Comparison of ENCODE assay signal across 20 cellular contexts in genomic region chr12:126030573-126030972, GRCh38.
DNase-seq lines count a peak whose midpoint lies in the region; ATAC-seq, FAIRE-seq and TF ChIP-seq lines count a peak whose summit lies in the region.
"Had no signal": no experiment of that assay in that cellular context is flagged by ENCODE, and none has a peak within 500 bp of the region (broad histone marks: within the 10 kb centered on the region; RNA-seq: fewer than 3 reads in every experiment).

No MANE protein-coding gene starts in this region.

- H3K27ac ChIP-seq in GM12878 (ENCODE audit: control insufficient read depth, insufficient read depth), result no peak overlapping the region
- H3K27ac ChIP-seq: 22Rv1; A549; BLaER1 treated with 17β-estradiol and CSF1 and Interleukin-3, amounts not matched to agents 10 nM and 100 nM; C4-2B had no signal

- no peak overlapping the region for H3K4me3 ChIP-seq in GM12865 (ENCODE audit: low read depth, low read length)
- H3K4me3 ChIP-seq in GM12878, result no peak overlapping the region
- H3K4me3 ChIP-seq: A549; BLaER1 treated with 17β-estradiol and CSF1 and Interleukin-3, amounts not matched to agents 10 nM and 100 nM had no signal

- no peaks in the 10 kb centered on the region for H3K27me3 ChIP-seq in GM12878 (replicated peaks in 1 of 2; ENCODE audit: control insufficient read depth in 2 of 2, insufficient read depth in 2 of 2, low read length in 1 of 2)
- H3K27me3 ChIP-seq: BLaER1 treated with 17β-estradiol and CSF1 and Interleukin-3, amounts not matched to agents 10 nM and 100 nM had no signal

- no peak for TF ChIP-seq RAD21 in GM12878 (IDR thresholded peaks at IDR 0.05; ENCODE audit: insufficient read depth, low read depth, low read length)

- H3K9me3 ChIP-seq in GM12878 (replicated peaks; ENCODE audit: control insufficient read depth, insufficient read depth, low read length), result no peaks in the 10 kb centered on the region
- H3K9me3 ChIP-seq: A549; BLaER1 treated with 17β-estradiol and CSF1 and Interleukin-3, amounts not matched to agents 10 nM and 100 nM had no signal

- no peak for FAIRE-seq in GM12878 (lab: Jason Lieb, UNC)
- FAIRE-seq: A549, D721Med, G401.6, GM12891 had no signal

- no peak for TF ChIP-seq POLR2A in GM12878 (IDR thresholded peaks at IDR 0.05; ENCODE audit: low read depth, low read length)

- H3K36me3 Mint-ChIP-seq in activated T-cell treated with anti-CD3 and anti-CD28 coated beads, Interleukin-2, amount 50 U/mL, for 24 hours (ENCODE audit: low read depth), result no peaks in the 10 kb centered on the region
- H3K36me3 Mint-ChIP-seq: CD8-positive, alpha-beta T cell had no signal

- no peak overlapping the region for H3K9ac ChIP-seq in GM12878 (ENCODE audit: control insufficient read depth, insufficient read depth, low read length)
- H3K9ac ChIP-seq: BLaER1 treated with 17β-estradiol and CSF1 and Interleukin-3, amounts not matched to agents 10 nM and 100 nM had no signal

- SMC1A ChIA-PET in GM12878 (lab: Charles Lee; ENCODE audit: uncharacterized antibody, unreplicated experiment), result interaction anchor here (1.8 kb wide), 1 partner anchor 19 kb away, joined by 10 read pairs; no protein-coding TSS in a partner anchor

- DNase-seq in GM12865 (ENCODE audit: low read depth), result peak; percentile 44
- DNase-seq in GM12878 (ENCODE audit: low read depth, low spot score), result no peak
- DNase-seq in left colon, result no peak
- no peak for DNase-seq in activated T-cell treated with anti-CD3 and anti-CD28 coated beads, Interleukin-2, amount 50 U/mL, for 24 hours
- DNase-seq in RPMI8226, result no peak
- DNase-seq: AML-193; Caco-2; Calu3; CD4-positive, alpha-beta T cell; CD8-positive, alpha-beta T cell; DMS79 treated with DMSO at 0.1 percent for 48 hours; GF-D8 had no signal

- RAD21 ChIA-PET in GM12878 (lab: Charles Lee; ENCODE audit: unreplicated experiment), result interaction anchor here (0.7 to 1.1 kb wide), 3 partner anchors 20 to 595 kb away, joined by 3 to 6 read pairs (median 3); no protein-coding TSS in a partner anchor

- intact Hi-C loops in GM12878 (cut with micrococcal nuclease; ENCODE audit: unreplicated experiment), result no loop called here
- intact Hi-C loops in left colon (cut with DNase I, micrococcal nuclease), result no loop called here

- TF ChIP-seq CTCF in GM12865 (IDR thresholded peaks at IDR 0.05; ENCODE audit: insufficient read depth, low read depth, low read length, missing control alignments) (no peak), GM12878 (IDR thresholded peaks at IDR 0.05 in 2 of 3, conservative IDR thresholded peaks at IDR 0.05 in 1 of 3; ENCODE audit: control insufficient read depth in 2 of 3, extremely low read depth in 1 of 3, insufficient read depth in 1 of 3, low read depth in 3 of 3, low read length in 3 of 3) (no peak)

- TF ChIP-seq EP300 in GM12878 (IDR thresholded peaks at IDR 0.05; ENCODE audit: borderline replicate concordance in 1 of 2, control insufficient read depth in 1 of 2, low read depth in 2 of 2, low read length in 2 of 2), result no peak

- in situ Hi-C loops in GM12878 (cut with MboI), result no loop called here

- no peak overlapping the region for H3K4me3 Mint-ChIP-seq in activated T-cell treated with anti-CD3 and anti-CD28 coated beads, Interleukin-2, amount 50 U/mL, for 24 hours
- H3K4me3 Mint-ChIP-seq: B cell; CD4-positive, alpha-beta T cell; CD8-positive, alpha-beta T cell had no signal

- H3K36me3 ChIP-seq in GM12878 (ENCODE audit: control insufficient read depth in 2 of 2, insufficient read depth in 2 of 2, low read length in 1 of 2), result no peaks in the 10 kb centered on the region
- H3K36me3 ChIP-seq: BLaER1 treated with 17β-estradiol and CSF1 and Interleukin-3, amounts not matched to agents 10 nM and 100 nM had no signal

- POLR2A ChIA-PET in GM12878 (lab: Charles Lee), result interaction anchor here (1.2 kb wide), 1 partner anchor 12 kb away, joined by 3 read pairs; no protein-coding TSS in a partner anchor

- H3K4me2 ChIP-seq in GM12878 (ENCODE audit: control insufficient read depth, insufficient read depth), result no peak overlapping the region
- H3K4me2 ChIP-seq: A549; BLaER1 treated with 17β-estradiol and CSF1 and Interleukin-3, amounts not matched to agents 10 nM and 100 nM had no signal

- H3K4me1 Mint-ChIP-seq in activated T-cell treated with anti-CD3 and anti-CD28 coated beads, Interleukin-2, amount 50 U/mL, for 24 hours (ENCODE audit: low read depth), result no peaks in the 10 kb centered on the region
- H3K4me1 Mint-ChIP-seq: B cell had no signal

- H2AFZ ChIP-seq in GM12878 (ENCODE audit: control insufficient read depth, low read depth, low read length), result no peak overlapping the region

- H3K9me3 Mint-ChIP-seq in activated T-cell treated with anti-CD3 and anti-CD28 coated beads, Interleukin-2, amount 50 U/mL, for 24 hours, result peaks cover 2% of the 10 kb centered on the region

- no peak overlapping the region for H3K27ac Mint-ChIP-seq in activated T-cell treated with anti-CD3 and anti-CD28 coated beads, Interleukin-2, amount 50 U/mL, for 24 hours
- H3K27ac Mint-ChIP-seq: B cell; CD4-positive, alpha-beta T cell; CD8-positive, alpha-beta T cell had no signal

- WGBS in GM12878 (ENCODE audit: insufficient coverage, insufficient replicate concordance, low lambda C conversion rate, missing lambda C conversion rate), result 26% methylated on average over 8 of the region's 8 CpGs

- no peaks in the 10 kb centered on the region for H3K79me2 ChIP-seq in GM12878 (ENCODE audit: control insufficient read depth, insufficient read depth, low read length)

- no peaks in the 10 kb centered on the region for H3K4me1 ChIP-seq in GM12878 (ENCODE audit: control insufficient read depth, insufficient read depth, low read length)
- H3K4me1 ChIP-seq: A549; BLaER1 treated with 17β-estradiol and CSF1 and Interleukin-3, amounts not matched to agents 10 nM and 100 nM had no signal

- no peaks in the 10 kb centered on the region for H4K20me1 ChIP-seq in GM12878 (ENCODE audit: control insufficient read depth, insufficient read depth)
- H4K20me1 ChIP-seq: BLaER1 treated with 17β-estradiol and CSF1 and Interleukin-3, amounts not matched to agents 10 nM and 100 nM had no signal

- CTCF ChIA-PET in GM12878 (lab: Yijun Ruan, JAX), result interaction anchor here (0.6 to 1.1 kb wide), 3 partner anchors 19 to 717 kb away, joined by 3 read pairs; no protein-coding TSS in a partner anchor

- no TSS peak for BruUV-seq in GM12878 (replicated peaks; lab: Mats Ljungman, UMichigan)

- ATAC-seq in GM12878 (peak; percentile 70), left colon (peak; percentile 39)
- ATAC-seq: A549; CD8-positive, alpha-beta T cell had no signal

- no peaks in the 10 kb centered on the region for H3K27me3 Mint-ChIP-seq in activated T-cell treated with anti-CD3 and anti-CD28 coated beads, Interleukin-2, amount 50 U/mL, for 24 hours
- H3K27me3 Mint-ChIP-seq: B cell; CD4-positive, alpha-beta T cell had no signal

TF ChIP-seq in GM12878, 131 proteins besides CTCF, POLR2A, EP300 and RAD21 (continues in another document):
- 0 out of 2 replicates have a peak, but pooled peaks have one; percentile 60 for TF ChIP-seq DPF2 (IDR thresholded peaks at IDR 0.05)
- no peak for TF ChIP-seq WRNIP1 (IDR thresholded peaks at IDR 0.05; ENCODE audit: borderline replicate concordance, low read depth, low read length)
- no peak for TF ChIP-seq NRF1 (conservative IDR thresholded peaks at IDR 0.05; ENCODE audit: low read depth, low read length)
- TF ChIP-seq JUND (IDR thresholded peaks at IDR 0.05; ENCODE audit: low read depth, low read length), result no peak
- TF ChIP-seq CHD4 (IDR thresholded peaks at IDR 0.05), result no peak
- no peak; the same call in 1 of the 2 replicates for TF ChIP-seq NR2F1 (conservative IDR thresholded peaks at IDR 0.05)
- TF ChIP-seq BCL3 (IDR thresholded peaks at IDR 0.05; ENCODE audit: borderline replicate concordance, insufficient read depth, low read depth, low read length, poor library complexity, severe bottlenecking), result no peak
- no peak for TF ChIP-seq USF2 (IDR thresholded peaks at IDR 0.05; ENCODE audit: borderline replicate concordance, low read depth, low read length)
- TF ChIP-seq GATAD2B (conservative IDR thresholded peaks at IDR 0.05; ENCODE audit: low read depth), result no peak
- TF ChIP-seq BCLAF1 (IDR thresholded peaks at IDR 0.05), result no peak
- TF ChIP-seq ZNF217 (IDR thresholded peaks at IDR 0.05), result no peak
